Comparison of ENCODE assay signal across 20 cellular contexts in genomic region chr12:47449797-47450196, GRCh38.
DNase-seq lines count a peak whose midpoint lies in the region; ATAC-seq and TF ChIP-seq lines count a peak whose summit lies in the region.
"Had no signal": no experiment of that assay in that cellular context is flagged by ENCODE, and none has a peak within 500 bp of the region (broad histone marks: within the 10 kb centered on the region; RNA-seq: fewer than 3 reads in every experiment).

No MANE protein-coding gene starts in this region.

- H3K9me3 ChIP-seq in BE2C: no peaks in the 10 kb centered on the region
- H3K9me3 ChIP-seq in right lobe of liver: no peaks in the 10 kb centered on the region

- TF ChIP-seq POLR2A in right lobe of liver (IDR thresholded peaks at IDR 0.05): no peak

- no peaks in the 10 kb centered on the region for H3K36me3 ChIP-seq in BE2C
- no peaks in the 10 kb centered on the region for H3K36me3 ChIP-seq in right lobe of liver

- no peaks in the 10 kb centered on the region for H3K27me3 ChIP-seq in BE2C
- no peaks in the 10 kb centered on the region for H3K27me3 ChIP-seq in right lobe of liver

- TF ChIP-seq CTCF in BE2C (IDR thresholded peaks at IDR 0.05; ENCODE audit: low read depth, low read length) (no peak), right lobe of liver (IDR thresholded peaks at IDR 0.05) (no peak)

- DNase-seq in BE2C (no peak), right lobe of liver (no peak), Right ventricle myocardium inferior (ENCODE audit: missing footprints) (no peak), NCI-H774 (lab: John Stamatoyannopoulos, UW) (no peak)
- DNase-seq: AML-193; CD4-positive, alpha-beta T cell; GM23248; KBM-7; NCI-H1436 treated with DMSO at 0.1 percent for 48 hours; NCI-H2081; NCI-H510A; NCI-H82; Right ventricle myocardium superior; T-helper 1 cell; T1000 had no signal

- H3K27ac ChIP-seq in right lobe of liver: no peak overlapping the region
- H3K27ac ChIP-seq: GM23248, SK-N-MC had no signal

- H3K4me1 ChIP-seq in BE2C (no peaks in the 10 kb centered on the region), right lobe of liver (no peaks in the 10 kb centered on the region)

- intact Hi-C loops in right lobe of liver (cut with DNase I): no loop called here
- intact Hi-C loops in Right ventricle myocardium inferior (cut with DNase I): no loop called here

- ATAC-seq in GM18861 (IDR thresholded peaks at IDR 0.05; ENCODE audit: unreplicated experiment) (peak; percentile 56), HG02759 (IDR thresholded peaks at IDR 0.05; ENCODE audit: unreplicated experiment) (peak; percentile 75), HG03565 (IDR thresholded peaks at IDR 0.05; ENCODE audit: unreplicated experiment) (peak; percentile 68), right lobe of liver (no peak), Right ventricle myocardium inferior (no peak)
- ATAC-seq: HCT116 had no signal

- no peak overlapping the region for H3K4me3 ChIP-seq in BE2C (ENCODE audit: low read depth, low read length)
- H3K4me3 ChIP-seq in right lobe of liver: no peak overlapping the region
- H3K4me3 ChIP-seq: GM23248, SK-N-MC had no signal

- 67% methylated on average over 1 of the region's 1 CpG for WGBS in right lobe of liver (ENCODE audit: insufficient coverage, low coverage, low lambda C conversion rate, missing lambda C conversion rate)

Comparison
In these comparisons a context has a peak if more than half of its experiments do, and no peak if none do; other contexts are left out.
1. ATAC-seq: peak in GM18861 (single experiment), HG02759 (single experiment) and HG03565 (single experiment); none in right lobe of liver (0 of 4) and Right ventricle myocardium inferior (single experiment).